Comparison of ENCODE assay signal across 8 cellular contexts in the genomic region with DNA sequence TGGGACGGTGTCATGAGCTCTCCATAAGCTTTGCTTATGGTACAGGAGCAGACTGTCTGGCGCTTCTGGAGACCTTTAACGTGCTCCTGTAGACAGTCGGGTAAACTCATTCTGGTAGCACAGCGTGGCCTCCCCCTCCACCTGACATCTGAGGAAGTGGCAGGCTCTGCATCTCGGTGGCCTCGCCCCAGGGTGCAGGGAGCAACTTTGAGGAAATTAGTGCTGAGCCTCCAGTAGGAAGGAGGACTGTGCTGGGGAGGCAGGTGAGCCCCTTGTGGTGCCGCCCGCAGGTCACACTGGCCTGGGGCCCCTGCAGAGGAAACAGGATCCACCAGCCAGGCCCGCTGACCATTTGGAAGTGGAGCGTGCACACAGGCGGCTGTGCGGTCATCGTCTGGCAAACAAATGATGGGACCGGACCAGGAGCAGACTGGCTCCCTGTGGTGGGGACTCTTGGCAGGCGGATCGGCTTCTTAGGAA. TPM values are rescaled to one million over a fixed set of nuclear protein-coding genes. Genes with fewer than 3 reads are reported as not detected.
DNase-seq lines count a peak whose midpoint lies in the region; ATAC-seq and TF ChIP-seq lines count a peak whose summit lies in the region.

No MANE protein-coding gene starts in this region.

- no peak overlapping the region for H3K4me3 Mint-ChIP-seq in CD8-positive, alpha-beta memory T cell
- H3K4me3 Mint-ChIP-seq in naive thymus-derived CD4-positive, alpha-beta T cell, result no peak overlapping the region
- no peak overlapping the region for H3K4me3 Mint-ChIP-seq in CD4-positive, alpha-beta memory T cell

- H3K4me2 ChIP-seq in OCI-LY3 (ENCODE audit: low read length), result peak overlapping the region; percentile 100

- ATAC-seq in naive thymus-derived CD4-positive, alpha-beta T cell, result peak; percentile 37

- H3K4me1 ChIP-seq in CD8-positive, alpha-beta memory T cell (ENCODE audit: insufficient read depth, low read length), result peaks cover 4% of the 10 kb centered on the region
- H3K4me1 ChIP-seq in OCI-LY3 (ENCODE audit: low read length), result peaks cover 64% of the 10 kb centered on the region
- H3K4me1 ChIP-seq in naive thymus-derived CD4-positive, alpha-beta T cell (ENCODE audit: control insufficient read depth in 2 of 2, insufficient read depth in 2 of 2, low read length in 2 of 2), result peaks cover 0 to 4% of the 10 kb centered on the region in 2 donors
- H3K4me1 ChIP-seq in CD4-positive, alpha-beta memory T cell (ENCODE audit: insufficient read depth, low read length), result peaks cover 6% of the 10 kb centered on the region

- H3K36me3 ChIP-seq in CD8-positive, alpha-beta memory T cell (ENCODE audit: insufficient read depth, low read length), result peaks cover 7% of the 10 kb centered on the region
- H3K36me3 ChIP-seq in OCI-LY3 (replicated peaks; ENCODE audit: low read depth, low read length), result peaks cover 8% of the 10 kb centered on the region
- peaks cover 0 to 43% (median 4%) of the 10 kb centered on the region in 3 experiments for H3K36me3 ChIP-seq in naive thymus-derived CD4-positive, alpha-beta T cell (ENCODE audit: control insufficient read depth in 2 of 3, insufficient read depth in 3 of 3, low read length in 3 of 3)
- peaks cover 16% of the 10 kb centered on the region for H3K36me3 ChIP-seq in CD4-positive, alpha-beta memory T cell (ENCODE audit: insufficient read depth, low read length)

- H2AFZ ChIP-seq in OCI-LY3 (ENCODE audit: low read depth, low read length), result no peak overlapping the region

- no peak overlapping the region for H3K4me3 ChIP-seq in CD8-positive, alpha-beta memory T cell (ENCODE audit: low read length)
- peak overlapping the region; percentile 78 for H3K4me3 ChIP-seq in OCI-LY3 (ENCODE audit: low read length)
- no peak overlapping the region for H3K4me3 ChIP-seq in naive thymus-derived CD4-positive, alpha-beta T cell (ENCODE audit: low read length)
- H3K4me3 ChIP-seq in CD4-positive, alpha-beta memory T cell (ENCODE audit: low read length in 2 of 2), result no peak overlapping the region

- H3K79me2 ChIP-seq in OCI-LY3 (ENCODE audit: low read length), result 0 out of 2 replicates have a peak, but pooled peaks cover 4% of the 10 kb centered on the region

- H3K27ac Mint-ChIP-seq in CD8-positive, alpha-beta memory T cell, result no peak overlapping the region
- peak overlapping the region in 4 of 9 donors; percentile 2 to 63 (median 37) for H3K27ac Mint-ChIP-seq in naive thymus-derived CD4-positive, alpha-beta T cell
- peak overlapping the region in 2 of 7 donors; percentile 9 to 57 for H3K27ac Mint-ChIP-seq in CD4-positive, alpha-beta memory T cell

- no peaks in the 10 kb centered on the region for H3K9me3 ChIP-seq in CD8-positive, alpha-beta memory T cell (ENCODE audit: low read length)
- H3K9me3 ChIP-seq in OCI-LY3 (ENCODE audit: insufficient read depth, low read length), result no peaks in the 10 kb centered on the region
- no peaks in the 10 kb centered on the region for H3K9me3 ChIP-seq in naive thymus-derived CD4-positive, alpha-beta T cell (ENCODE audit: control insufficient read depth in 2 of 3, low read length in 3 of 3)
- no peaks in the 10 kb centered on the region for H3K9me3 ChIP-seq in CD4-positive, alpha-beta memory T cell (ENCODE audit: control insufficient read depth in 1 of 2, low read length in 2 of 2)

- CTCF ChIA-PET in CD8-positive, alpha-beta memory T cell (lab: Charles Lee), result interaction anchor here (1.4 kb wide), 1 partner anchor 13 kb away, joined by 3 read pairs; no protein-coding TSS in a partner anchor
- CTCF ChIA-PET in naive thymus-derived CD4-positive, alpha-beta T cell (lab: Charles Lee), result no interaction called here
- CTCF ChIA-PET in CD4-positive, alpha-beta memory T cell (lab: Charles Lee; ENCODE audit: partially characterized antibody), result interaction anchor here (6.0 kb wide), 1 partner anchor 13 kb away, joined by 33 read pairs; no protein-coding TSS in a partner anchor

- intact Hi-C loops in naive thymus-derived CD4-positive, alpha-beta T cell (cut with micrococcal nuclease), result no loop called here
- intact Hi-C loops in CD4-positive, alpha-beta memory T cell (cut with micrococcal nuclease), result loop anchor here (2.0 kb wide), 1 partner anchor 13 kb away; no protein-coding TSS in a partner anchor

- H3K27me3 Mint-ChIP-seq in CD8-positive, alpha-beta memory T cell, result no peaks in the 10 kb centered on the region
- no peaks in the 10 kb centered on the region for H3K27me3 Mint-ChIP-seq in naive thymus-derived CD4-positive, alpha-beta T cell
- no peaks in the 10 kb centered on the region for H3K27me3 Mint-ChIP-seq in CD4-positive, alpha-beta memory T cell

- TF ChIP-seq CTCF in OCI-LY3 (IDR thresholded peaks at IDR 0.05; ENCODE audit: low read depth, low read length), result no peak

- DNase-seq in CD8-positive, alpha-beta memory T cell, result peak in 1 of 5 donors; percentile 31
- DNase-seq in cerebellar nuclear complex (lab: John Stamatoyannopoulos, UW), result peak; percentile 16 to 32
- DNase-seq in naive thymus-derived CD4-positive, alpha-beta T cell, result no peak
- no peak for DNase-seq in NCI-H2171 treated with DMSO at 0.1 percent for 48 hours (lab: John Stamatoyannopoulos, UW)
- DNase-seq in NCI-H748 treated with DMSO at 0.1 percent for 48 hours (lab: John Stamatoyannopoulos, UW), result no peak
- no peak for DNase-seq in CD4-positive, alpha-beta memory T cell
- DNase-seq in MV-4-11 (lab: John Stamatoyannopoulos, UW), result no peak

- H3K27ac ChIP-seq in CD8-positive, alpha-beta memory T cell (ENCODE audit: low read depth, low read length), result peak overlapping the region; percentile 44
- peak overlapping the region; percentile 90 for H3K27ac ChIP-seq in OCI-LY3 (ENCODE audit: low read length)
- no peak overlapping the region for H3K27ac ChIP-seq in naive thymus-derived CD4-positive, alpha-beta T cell (ENCODE audit: low read depth, low read length)
- no peak overlapping the region for H3K27ac ChIP-seq in CD4-positive, alpha-beta memory T cell (ENCODE audit: low read depth, low read length)

- no peaks in the 10 kb centered on the region for H4K20me1 ChIP-seq in OCI-LY3 (ENCODE audit: insufficient read depth, low read length)

- no peaks in the 10 kb centered on the region for H3K27me3 ChIP-seq in CD8-positive, alpha-beta memory T cell (ENCODE audit: insufficient read depth, low read length, poor library complexity, severe bottlenecking)
- H3K27me3 ChIP-seq in OCI-LY3 (ENCODE audit: low read depth, low read length), result no peaks in the 10 kb centered on the region
- H3K27me3 ChIP-seq in naive thymus-derived CD4-positive, alpha-beta T cell (ENCODE audit: control insufficient read depth in 2 of 2, insufficient read depth in 2 of 2, low read length in 2 of 2), result no peaks in the 10 kb centered on the region
- H3K27me3 ChIP-seq in CD4-positive, alpha-beta memory T cell (ENCODE audit: insufficient read depth, low read length), result no peaks in the 10 kb centered on the region

- no peaks in the 10 kb centered on the region for H3K9me3 Mint-ChIP-seq in CD8-positive, alpha-beta memory T cell
- peaks cover 0 to 4% (median 0%) of the 10 kb centered on the region in 11 donors for H3K9me3 Mint-ChIP-seq in naive thymus-derived CD4-positive, alpha-beta T cell
- H3K9me3 Mint-ChIP-seq in CD4-positive, alpha-beta memory T cell, result peaks cover 0 to 2% (median 0%) of the 10 kb centered on the region in 8 donors

- POLR2A ChIA-PET in CD8-positive, alpha-beta memory T cell (lab: Charles Lee), result no interaction called here
- POLR2A ChIA-PET in naive thymus-derived CD4-positive, alpha-beta T cell (lab: Charles Lee), result no interaction called here
- POLR2A ChIA-PET in CD4-positive, alpha-beta memory T cell (lab: Charles Lee; ENCODE audit: partially characterized antibody), result no interaction called here

- peaks cover 7 to 45% (median 9%) of the 10 kb centered on the region in 3 donors for H3K36me3 Mint-ChIP-seq in CD8-positive, alpha-beta memory T cell
- peaks cover 10 to 61% (median 25%) of the 10 kb centered on the region in 5 donors for H3K36me3 Mint-ChIP-seq in naive thymus-derived CD4-positive, alpha-beta T cell
- peaks cover 46% of the 10 kb centered on the region in 2 donors for H3K36me3 Mint-ChIP-seq in CD4-positive, alpha-beta memory T cell

- peak overlapping the region; percentile 62 for H3K9ac ChIP-seq in OCI-LY3 (ENCODE audit: low read length)

- peaks cover 0 to 15% (median 9%) of the 10 kb centered on the region in 3 donors for H3K4me1 Mint-ChIP-seq in CD8-positive, alpha-beta memory T cell
- peaks cover 10 to 32% (median 18%) of the 10 kb centered on the region in 7 donors for H3K4me1 Mint-ChIP-seq in naive thymus-derived CD4-positive, alpha-beta T cell
- H3K4me1 Mint-ChIP-seq in CD4-positive, alpha-beta memory T cell, result peaks cover 7 to 26% (median 12%) of the 10 kb centered on the region in 4 donors

RNA-seq across cellular contexts. Expression of a gene that starts 57.9 kb away (rescaled TPM):
- total RNA-seq in CD8-positive, alpha-beta memory T cell, result 10 to 100 TPM; 16.7 to 17.5 TPM
- 8.7 TPM for polyA plus RNA-seq in CD8-positive, alpha-beta memory T cell
- 10 to 100 TPM; 22.4 to 36.6 (median 22.5) TPM for total RNA-seq in naive thymus-derived CD4-positive, alpha-beta T cell
- 10 to 100 TPM; 12.0 to 18.0 TPM for polyA plus RNA-seq in naive thymus-derived CD4-positive, alpha-beta T cell
- 10 to 100 TPM; 17.2 to 17.4 TPM for total RNA-seq in CD4-positive, alpha-beta memory T cell
- polyA plus RNA-seq in CD4-positive, alpha-beta memory T cell, result 10 to 100 TPM; 14.5 to 14.6 TPM

Comparison
In these comparisons a context has a peak if more than half of its experiments do, and no peak if none do; other contexts are left out.
1. DNase-seq: peak in cerebellar nuclear complex (2 of 2); none in naive thymus-derived CD4-positive, alpha-beta T cell (0 of 9), NCI-H2171 treated with DMSO at 0.1 percent for 48 hours (single experiment), NCI-H748 treated with DMSO at 0.1 percent for 48 hours (single experiment), CD4-positive, alpha-beta memory T cell (0 of 5) and MV-4-11 (single experiment).
2. H3K27ac ChIP-seq: peak in CD8-positive, alpha-beta memory T cell (single experiment) and OCI-LY3 (single experiment); none in naive thymus-derived CD4-positive, alpha-beta T cell (single experiment) and CD4-positive, alpha-beta memory T cell (single experiment).